Comparison of ENCODE assay signal across 10 cellular contexts in genomic region chr1:221776495-221777413, GRCh38. TPM values are rescaled to one million over a fixed set of nuclear protein-coding genes. Genes with fewer than 3 reads are reported as not detected.
DNase-seq lines count a peak whose midpoint lies in the region; ATAC-seq, FAIRE-seq and TF ChIP-seq lines count a peak whose summit lies in the region.
"Had no signal": no experiment of that assay in that cellular context is flagged by ENCODE, and none has a peak within 500 bp of the region (broad histone marks: within the 10 kb centered on the region; RNA-seq: fewer than 3 reads in every experiment).

No MANE protein-coding gene starts in this region.

- no peaks in the 10 kb centered on the region for H3K36me3 ChIP-seq in psoas muscle (ENCODE audit: insufficient read depth in 1 of 2, low read depth in 1 of 2)
- H3K36me3 ChIP-seq: neutrophil had no signal

- DNase-seq in GM12892 (ENCODE audit: insufficient read length) (no peak), globus pallidus (ENCODE audit: low spot score) (no peak), NCI-H1105 treated with DMSO at 0.1 percent for 48 hours (lab: John Stamatoyannopoulos, UW) (no peak), psoas muscle (no peak), KG1 (lab: John Stamatoyannopoulos, UW) (no peak)
- DNase-seq in activated naive CD8-positive, alpha-beta T cell treated with anti-CD3 and anti-CD28 coated beads, Interleukin-2, amount 10 ng/mL, durations not matched to agents 7 days and 5 days, result no peak

- peak overlapping the region; percentile 55 for H3K4me3 Mint-ChIP-seq in activated naive CD8-positive, alpha-beta T cell treated with anti-CD3 and anti-CD28 coated beads, Interleukin-2, amount 10 ng/mL, durations not matched to agents 7 days and 5 days

- H3K27me3 Mint-ChIP-seq in activated naive CD8-positive, alpha-beta T cell treated with anti-CD3 and anti-CD28 coated beads, Interleukin-2, amount 10 ng/mL, durations not matched to agents 7 days and 5 days, result no peaks in the 10 kb centered on the region

- H3K4me1 Mint-ChIP-seq in activated naive CD8-positive, alpha-beta T cell treated with anti-CD3 and anti-CD28 coated beads, Interleukin-2, amount 10 ng/mL, durations not matched to agents 7 days and 5 days, result peaks cover 65% of the 10 kb centered on the region

- no peaks in the 10 kb centered on the region for H3K27me3 ChIP-seq in psoas muscle (ENCODE audit: insufficient read depth in 3 of 3, low read length in 2 of 3)

- H3K27ac Mint-ChIP-seq in activated naive CD8-positive, alpha-beta T cell treated with anti-CD3 and anti-CD28 coated beads, Interleukin-2, amount 10 ng/mL, durations not matched to agents 7 days and 5 days, result peak overlapping the region; percentile 93

- POLR2A ChIA-PET in activated naive CD8-positive, alpha-beta T cell treated with anti-CD3 and anti-CD28 coated beads, Interleukin-2, amount 10 ng/mL, durations not matched to agents 7 days and 5 days (lab: Charles Lee), result interaction anchor here (0.6 to 2.7 kb wide), 9 partner anchors 8 to 64 kb away, joined by 3 to 20 read pairs (median 3); partner anchors contain the start of gene DUSP10

- H3K9me3 ChIP-seq in psoas muscle, result no peaks in the 10 kb centered on the region
- H3K9me3 ChIP-seq: neutrophil had no signal

- peak; percentile 89 for FAIRE-seq in GM12892 (lab: Jason Lieb, UNC)
- FAIRE-seq: endometrium had no signal

- ATAC-seq in GM21423 (IDR thresholded peaks at IDR 0.05; ENCODE audit: unreplicated experiment) (peak; percentile 27), HG03457 (IDR thresholded peaks at IDR 0.05; ENCODE audit: unreplicated experiment) (peak; percentile 24), psoas muscle (no peak)
- ATAC-seq in activated naive CD8-positive, alpha-beta T cell treated with anti-CD3 and anti-CD28 coated beads, Interleukin-2, amount 10 ng/mL, durations not matched to agents 7 days and 5 days (ENCODE audit: low read depth), result peak; percentile 7

- no peaks in the 10 kb centered on the region for H3K9me3 Mint-ChIP-seq in activated naive CD8-positive, alpha-beta T cell treated with anti-CD3 and anti-CD28 coated beads, Interleukin-2, amount 10 ng/mL, durations not matched to agents 7 days and 5 days

- TF ChIP-seq POLR2A in GM12892 (IDR thresholded peaks at IDR 0.05; ENCODE audit: low read depth, low read length), result no peak

- intact Hi-C loops in psoas muscle (cut with DNase I), result no loop called here

- no peak overlapping the region for H3K27ac ChIP-seq in psoas muscle
- H3K27ac ChIP-seq: neutrophil had no signal

- no peaks in the 10 kb centered on the region for H3K4me1 ChIP-seq in psoas muscle

- WGBS in psoas muscle, 3 donors, result 61 to 66% (median 65%) methylated on average over 6 of the region's 6 CpGs

- TF ChIP-seq CTCF in psoas muscle (IDR thresholded peaks at IDR 0.05), result no peak

- no peak overlapping the region for H3K4me3 ChIP-seq in psoas muscle

- H3K36me3 Mint-ChIP-seq in activated naive CD8-positive, alpha-beta T cell treated with anti-CD3 and anti-CD28 coated beads, Interleukin-2, amount 10 ng/mL, durations not matched to agents 7 days and 5 days, result peaks cover 8% of the 10 kb centered on the region

RNA-seq across cellular contexts. Expression of gene DUSP10, which starts 34.9 kb away (rescaled TPM):
- polyA plus RNA-seq in GM12892 (2012; ENCODE audit: missing spikeins), result 14.6 TPM
- total RNA-seq in activated naive CD8-positive, alpha-beta T cell treated with anti-CD3 and anti-CD28 coated beads, Interleukin-2, amount 10 ng/mL, durations not matched to agents 7 days and 5 days, result 10 to 100 TPM; 14.8 to 15.7 TPM
- 10 to 100 TPM in 2 of 4 donors, 1 to 10 TPM in 2; 5.2 to 15.5 (median 9.3) TPM for total RNA-seq in psoas muscle
- polyA plus RNA-seq in psoas muscle, result 1 to 10 TPM; 4.7 to 6.1 (median 4.8) TPM

Comparison
In these comparisons a context has a peak if more than half of its experiments do, and no peak if none do; other contexts are left out.
1. ATAC-seq: peak in GM21423 (single experiment), HG03457 (single experiment) and activated naive CD8-positive, alpha-beta T cell treated with anti-CD3 and anti-CD28 coated beads, Interleukin-2, amount 10 ng/mL, durations not matched to agents 7 days and 5 days (single experiment); none in psoas muscle (0 of 4).